ENCODE assay signal across 9 cellular contexts in genomic region chr6:15427360-15428070, GRCh38.
DNase-seq lines count a peak whose midpoint lies in the region; ATAC-seq and TF ChIP-seq lines count a peak whose summit lies in the region.
"Had no signal": no experiment of that assay in that cellular context is flagged by ENCODE, and none has a peak within 500 bp of the region (broad histone marks: within the 10 kb centered on the region; RNA-seq: fewer than 3 reads in every experiment).

No MANE protein-coding gene starts in this region.

- peak overlapping the region; percentile 63 to 93 for H3K27ac Mint-ChIP-seq in natural killer cell
- peak overlapping the region in 1 of 2 donors; percentile 27 for H3K27ac Mint-ChIP-seq in natural killer cell treated with Interleukin-12 subunit alpha and Interleukin-12 subunit beta and Interleukin-15 and Interleukin-18, amount 100 ng/mL, for 72 hours
- H3K27ac Mint-ChIP-seq: activated T-helper 2 cell treated with anti-CD3 and anti-CD28 coated beads, Interferon-gamma antibody, Interleukin-2, Interleukin-4, amounts not matched to agents 10 μg/mL and 5 μg/mL and 100 μg/mL, durations not matched to agents 14 hours and 24 hours and 36 hours had no signal

- TF ChIP-seq CTCF in natural killer cell (IDR thresholded peaks at IDR 0.05): no peak

- no peaks in the 10 kb centered on the region for H3K9me3 Mint-ChIP-seq in natural killer cell
- no peaks in the 10 kb centered on the region for H3K9me3 Mint-ChIP-seq in natural killer cell treated with Interleukin-12 subunit alpha and Interleukin-12 subunit beta and Interleukin-15 and Interleukin-18, amount 100 ng/mL, for 72 hours
- H3K9me3 Mint-ChIP-seq: activated T-helper 2 cell treated with anti-CD3 and anti-CD28 coated beads, Interferon-gamma antibody, Interleukin-2, Interleukin-4, amounts not matched to agents 10 μg/mL and 5 μg/mL and 100 μg/mL, durations not matched to agents 14 hours and 24 hours and 36 hours had no signal

- no peaks in the 10 kb centered on the region for H3K27me3 Mint-ChIP-seq in natural killer cell (ENCODE audit: low read depth in 2 of 2)
- H3K27me3 Mint-ChIP-seq in natural killer cell treated with Interleukin-12 subunit alpha and Interleukin-12 subunit beta and Interleukin-15 and Interleukin-18, amount 100 ng/mL, for 72 hours: no peaks in the 10 kb centered on the region

- no peak overlapping the region for H3K4me3 Mint-ChIP-seq in natural killer cell
- no peak overlapping the region for H3K4me3 Mint-ChIP-seq in natural killer cell treated with Interleukin-12 subunit alpha and Interleukin-12 subunit beta and Interleukin-15 and Interleukin-18, amount 100 ng/mL, for 72 hours

- no peaks in the 10 kb centered on the region for H3K36me3 Mint-ChIP-seq in natural killer cell
- no peaks in the 10 kb centered on the region for H3K36me3 Mint-ChIP-seq in natural killer cell treated with Interleukin-12 subunit alpha and Interleukin-12 subunit beta and Interleukin-15 and Interleukin-18, amount 100 ng/mL, for 72 hours

- ATAC-seq in natural killer cell (peak; percentile 45 to 78 (median 75)), GM21447 (IDR thresholded peaks at IDR 0.05; ENCODE audit: unreplicated experiment) (no peak)
- no peak for ATAC-seq in natural killer cell treated with Interleukin-12 subunit alpha and Interleukin-12 subunit beta and Interleukin-15 and Interleukin-18, amount 100 ng/mL, for 72 hours

- DNase-seq in natural killer cell: no peak
- no peak for DNase-seq in natural killer cell treated with Interleukin-12 subunit alpha and Interleukin-12 subunit beta and Interleukin-15 and Interleukin-18, amount 100 ng/mL, for 72 hours (ENCODE audit: low spot score)
- peak; percentile 79 for DNase-seq in NOMO-1 treated with DMSO at 0.1 percent for 48 hours (lab: John Stamatoyannopoulos, UW; ENCODE audit: unreplicated experiment)
- DNase-seq in fibroblast of peridontal ligament (ENCODE audit: extremely low read depth): peak; percentile 45
- no peak for DNase-seq in dedifferentiated amniotic fluid mesenchymal stem cell (ENCODE audit: extremely low spot score)
- no peak for DNase-seq in NCI-H1436 treated with DMSO at 0.1 percent for 48 hours (lab: John Stamatoyannopoulos, UW)
- no peak for DNase-seq in posterior vena cava (ENCODE audit: low spot score)

- intact Hi-C loops in natural killer cell (cut with micrococcal nuclease) (no loop called here), posterior vena cava (cut with DNase I) (no loop called here)

- H3K4me1 Mint-ChIP-seq in natural killer cell: peaks cover 93 to 94% of the 10 kb centered on the region in 2 donors
- peaks cover 86% of the 10 kb centered on the region in 2 donors for H3K4me1 Mint-ChIP-seq in natural killer cell treated with Interleukin-12 subunit alpha and Interleukin-12 subunit beta and Interleukin-15 and Interleukin-18, amount 100 ng/mL, for 72 hours (ENCODE audit: low read depth in 2 of 2)

Comparison
In these comparisons a context has a peak if more than half of its experiments do, and no peak if none do; other contexts are left out.
1. ATAC-seq: peak in natural killer cell (3 of 3); none in natural killer cell treated with Interleukin-12 subunit alpha and Interleukin-12 subunit beta and Interleukin-15 and Interleukin-18, amount 100 ng/mL, for 72 hours (0 of 2) and GM21447 (single experiment).
2. DNase-seq: peak in NOMO-1 treated with DMSO at 0.1 percent for 48 hours (single experiment) and fibroblast of peridontal ligament (single experiment); none in natural killer cell (single experiment), natural killer cell treated with Interleukin-12 subunit alpha and Interleukin-12 subunit beta and Interleukin-15 and Interleukin-18, amount 100 ng/mL, for 72 hours (single experiment), dedifferentiated amniotic fluid mesenchymal stem cell (single experiment), NCI-H1436 treated with DMSO at 0.1 percent for 48 hours (single experiment) and posterior vena cava (single experiment).